In genomic region chr10:118332948-118333710, GRCh38 we compare ENCODE assay signal across 15 cellular contexts. TPM values are rescaled to one million over a fixed set of nuclear protein-coding genes. Genes with fewer than 3 reads are reported as not detected.
DNase-seq lines count a peak whose midpoint lies in the region; ATAC-seq, FAIRE-seq and TF ChIP-seq lines count a peak whose summit lies in the region.
"Had no signal": no experiment of that assay in that cellular context is flagged by ENCODE, and none has a peak within 500 bp of the region (broad histone marks: within the 10 kb centered on the region; RNA-seq: fewer than 3 reads in every experiment).

No MANE protein-coding gene starts in this region.

- TF ChIP-seq EP300 in HepG2 (IDR thresholded peaks at IDR 0.05; ENCODE audit: low read depth in 2 of 2, low read length in 2 of 2) (no peak), HepG2 (CRISPR knock-in tag; IDR thresholded peaks at IDR 0.05; ENCODE audit: borderline replicate concordance) (no peak)

- no peak overlapping the region for H2AFZ ChIP-seq in HepG2 (ENCODE audit: low read length)

- ATAC-seq in HepG2 (no peak), GM19328 (IDR thresholded peaks at IDR 0.05; ENCODE audit: unreplicated experiment) (no peak), HG03342 (IDR thresholded peaks at IDR 0.05; ENCODE audit: unreplicated experiment) (no peak), GM18498 (IDR thresholded peaks at IDR 0.05; ENCODE audit: unreplicated experiment) (no peak)
- ATAC-seq: left ventricle myocardium superior; stimulated activated naive CD8-positive, alpha-beta T cell treated with anti-CD3 and anti-CD28 coated beads, Interleukin-15, Interleukin-2, amounts not matched to agents 100 U/mL and 50 U/mL, for 24 hours had no signal

- BruUV-seq in HepG2 (replicated peaks; lab: Mats Ljungman, UMichigan): no TSS peak

- no peak for TF ChIP-seq RAD21 in HepG2 (CRISPR knock-in tag; IDR thresholded peaks at IDR 0.05)

- H3K9ac ChIP-seq in HepG2 (ENCODE audit: insufficient read depth, low read depth, low read length): no peak overlapping the region

- POLR2A ChIA-PET in RWPE1 (lab: Yijun Ruan, JAX; ENCODE audit: low non-redundant PET): no interaction called here
- POLR2A ChIA-PET in HepG2 (lab: Yijun Ruan, JAX): no interaction called here

- no peak for TF ChIP-seq CTCF in RWPE1 (conservative IDR thresholded peaks at IDR 0.05; ENCODE audit: low read depth)
- TF ChIP-seq CTCF in HepG2 (CRISPR knock-in tag; IDR thresholded peaks at IDR 0.05): no peak

- no peak for FAIRE-seq in HepG2 (lab: Jason Lieb, UNC)

- no peaks in the 10 kb centered on the region for H3K79me2 ChIP-seq in HepG2 (ENCODE audit: insufficient read depth, low read length)

- in situ Hi-C loops in HepG2 (cut with HindIII; ENCODE audit: extremely low pct_ligation_motif_present, low pct_unique_long_range_greater_than_20kb): no loop called here

- H3K36me3 ChIP-seq in HepG2 (replicated peaks in 1 of 2; ENCODE audit: control insufficient read depth in 1 of 2, insufficient read depth in 2 of 2, low read length in 2 of 2): peaks cover 7 to 60% of the 10 kb centered on the region in 2 experiments

- intact Hi-C loops in HepG2 (cut with micrococcal nuclease; ENCODE audit: unreplicated experiment): no loop called here

- no peak overlapping the region for H3K4me2 ChIP-seq in HepG2 (ENCODE audit: low read depth, low read length)

- no peaks in the 10 kb centered on the region for H4K20me1 ChIP-seq in HepG2 (ENCODE audit: insufficient read depth, low read length)

- no peak overlapping the region for H3K4me3 ChIP-seq in HepG2 (replicated peaks in 1 of 3; ENCODE audit: insufficient read depth in 1 of 3, low read depth in 2 of 3, low read length in 3 of 3)

- H3K4me1 ChIP-seq in HepG2 (ENCODE audit: insufficient read depth, low read length): no peaks in the 10 kb centered on the region

- CTCF ChIA-PET in RWPE1 (lab: Yijun Ruan, JAX) (interaction anchor here (0.6 kb wide), 1 partner anchor 264 kb away, joined by 4 read pairs; no protein-coding TSS in a partner anchor), HepG2 (lab: Yijun Ruan, JAX; ENCODE audit: low intra/inter-chr PET ratio, low total read pairs) (no interaction called here)

- H3K27ac ChIP-seq in RWPE1 (no peak overlapping the region), HepG2 (ENCODE audit: extremely low read length, insufficient read depth, low read length) (no peak overlapping the region)

- DNase-seq in DMS53 (lab: John Stamatoyannopoulos, UW) (peak; percentile 68), MV-4-11 (lab: John Stamatoyannopoulos, UW) (peak; percentile 2), RWPE1 (ENCODE audit: low spot score) (peak; percentile 23), HepG2 (ENCODE audit: low spot score) (peak; percentile 25), cerebellum (ENCODE audit: low spot score) (no peak)
- DNase-seq: activated CD8-positive, alpha-beta T cell treated with anti-CD3 and anti-CD28 coated beads for 36 hours; activated naive CD4-positive, alpha-beta T cell treated with anti-CD3 and anti-CD28 coated beads, Interleukin-2, amount 10 ng/mL, durations not matched to agents 7 days and 5 days; CD4-positive, alpha-beta T cell; cortex of kidney; left ventricle myocardium superior; stimulated activated CD4-positive, alpha-beta T cell treated with anti-CD3 and anti-CD28 coated beads, Interleukin-2, amount 100 ng/mL, for 48 hours; stimulated activated naive CD8-positive, alpha-beta T cell treated with anti-CD3 and anti-CD28 coated beads, Interleukin-15, Interleukin-2, amounts not matched to agents 100 U/mL and 50 U/mL, for 24 hours had no signal

- H3K27me3 ChIP-seq in HepG2 (ENCODE audit: control insufficient read depth in 1 of 2, insufficient read depth in 2 of 2, low read length in 2 of 2): no peaks in the 10 kb centered on the region

- TF ChIP-seq POLR2A in HepG2 (IDR thresholded peaks at IDR 0.05; ENCODE audit: insufficient read depth in 1 of 2, low read depth in 2 of 2, low read length in 2 of 2): no peak

- WGBS in HepG2 (ENCODE audit: low lambda C conversion rate): 83% methylated on average over 4 of the region's 4 CpGs

- H3K9me3 ChIP-seq in HepG2 (ENCODE audit: low read length): no peaks in the 10 kb centered on the region

TF ChIP-seq in HepG2, 621 proteins besides CTCF, POLR2A, EP300 and RAD21:
- TF ChIP-seq ZNF780A (CRISPR knock-in tag; IDR thresholded peaks at IDR 0.05) (no peak), GZF1 (CRISPR knock-in tag; IDR thresholded peaks at IDR 0.05) (no peak), ZSCAN21 (CRISPR knock-in tag; IDR thresholded peaks at IDR 0.05; ENCODE audit: borderline replicate concordance) (no peak), SYNCRIP (IDR thresholded peaks at IDR 0.05; ENCODE audit: insufficient read depth, low read depth, low read length) (no peak), ZNF225 (CRISPR knock-in tag; IDR thresholded peaks at IDR 0.05) (no peak), ZSCAN29 (CRISPR knock-in tag; conservative IDR thresholded peaks at IDR 0.05) (no peak), ZBTB7B (CRISPR knock-in tag; IDR thresholded peaks at IDR 0.05) (no peak), HMG20A (CRISPR knock-in tag; IDR thresholded peaks at IDR 0.05; ENCODE audit: borderline replicate concordance) (no peak), HIC2 (CRISPR knock-in tag; IDR thresholded peaks at IDR 0.05; ENCODE audit: low read depth) (no peak), KLF9 (CRISPR knock-in tag; IDR thresholded peaks at IDR 0.05; ENCODE audit: low read depth) (no peak), MED13 (CRISPR knock-in tag; IDR thresholded peaks at IDR 0.05) (no peak), ZNF44 (CRISPR knock-in tag; IDR thresholded peaks at IDR 0.05) (no peak), SOX13 (IDR thresholded peaks at IDR 0.05) (no peak), SOX13 (CRISPR knock-in tag; conservative IDR thresholded peaks at IDR 0.05 in 1 of 2, IDR thresholded peaks at IDR 0.05 in 1 of 2) (no peak), ZBTB25 (CRISPR knock-in tag; IDR thresholded peaks at IDR 0.05) (no peak), ZBTB37 (CRISPR knock-in tag; IDR thresholded peaks at IDR 0.05) (no peak)

RNA-seq across cellular contexts. Expression of gene FAM204A, which starts 9.0 kb away (rescaled TPM):
- 61.0 and 78.6 TPM in 2 replicates for total RNA-seq in HepG2 (2016; rRNA removed; fragmentation: Illumina TruSeq; extraction: Trizol)
- 38.8 and 43.1 TPM in 2 replicates for total RNA-seq in HepG2 (2016; cell fraction: cytosol; rRNA removed; fragmentation: Illumina TruSeq; extraction: Trizol; ENCODE audit: low read depth)
- 64.5 and 85.6 TPM in 2 replicates for total RNA-seq in HepG2 (2016; cell fraction: insoluble cytoplasmic fraction; rRNA removed; fragmentation: Illumina TruSeq; extraction: Trizol)
- 77.6 and 81.1 TPM in 2 replicates for total RNA-seq in HepG2 (2016; cell fraction: membrane; rRNA removed; fragmentation: Illumina TruSeq; extraction: Trizol)
- 47.5 and 51.0 TPM in 2 replicates for total RNA-seq in HepG2 (2016; cell fraction: nucleus; rRNA removed; fragmentation: Illumina TruSeq; extraction: Trizol)
- 8.4 and 9.2 TPM in 2 replicates for polyA plus RNA-seq in HepG2 (2011; rRNA removed)
- 7.0 and 7.1 TPM in 2 replicates for polyA plus RNA-seq in HepG2 (2011; cell fraction: cytosol; rRNA removed)
- 5.9 and 9.7 TPM in 2 replicates for polyA plus RNA-seq in HepG2 (2011; cell fraction: nucleus; rRNA removed)
- polyA plus RNA-seq in HepG2 (2012): 17.1 and 25.9 TPM in 2 replicates
- polyA plus RNA-seq in HepG2 (2016; cell fraction: cytosol; fragmentation: Illumina TruSeq; extraction: Trizol; ENCODE audit: low read depth): 32.1 and 37.9 TPM in 2 replicates
- 63.0 and 79.6 TPM in 2 replicates for polyA plus RNA-seq in HepG2 (2016; cell fraction: insoluble cytoplasmic fraction; fragmentation: Illumina TruSeq; extraction: Trizol; ENCODE audit: low read depth)
- polyA plus RNA-seq in HepG2 (2016; cell fraction: membrane; fragmentation: Illumina TruSeq; extraction: Trizol; ENCODE audit: low read depth): 49.1 and 53.4 TPM in 2 replicates
- 37.6 and 38.1 TPM in 2 replicates for polyA plus RNA-seq in HepG2 (2016; cell fraction: nucleus; fragmentation: Illumina TruSeq; extraction: Trizol; ENCODE audit: insufficient read depth, low read depth)
- 15.6 and 26.8 TPM in 2 replicates for polyA minus RNA-seq in HepG2 (2011; rRNA and poly(A)+ RNA removed; ENCODE audit: low replicate concordance)
- 4.0 and 9.5 TPM in 2 replicates for polyA minus RNA-seq in HepG2 (2011; cell fraction: cytosol; rRNA and poly(A)+ RNA removed)
- polyA minus RNA-seq in HepG2 (2011; cell fraction: nucleus; rRNA and poly(A)+ RNA removed): 53.0 and 53.5 TPM in 2 replicates
- total RNA-seq in cerebellum: 39.7 TPM
